ENCODE assay signal across 22 cellular contexts in genomic region chr10:125002044-125002422, GRCh38.
A peak's percentile ranks its signal among the peaks of the same experiment; 100 is the strongest.
DNase-seq lines count a peak whose midpoint lies in the region; ATAC-seq, FAIRE-seq and TF ChIP-seq lines count a peak whose summit lies in the region.
"Had no signal": no experiment of that assay in that cellular context is flagged by ENCODE, and none has a peak within 500 bp of the region (broad histone marks: within the 10 kb centered on the region; RNA-seq: fewer than 3 reads in every experiment).

No MANE protein-coding gene starts in this region.

- peak overlapping the region in 58 of 59 donors; percentile 70 to 99 (median 94) for H3K27ac ChIP-seq in dorsolateral prefrontal cortex
- H3K27ac ChIP-seq in tibial nerve, result peak overlapping the region; percentile 65 to 84 (median 71)
- H3K27ac ChIP-seq: thyroid gland had no signal

- TF ChIP-seq EP300 in tibial nerve (IDR thresholded peaks at IDR 0.05), result no peak

- peaks cover 0 to 39% (median 7%) of the 10 kb centered on the region in 3 donors for H3K36me3 ChIP-seq in tibial nerve

- peak; percentile 24 for DNase-seq in activated naive CD8-positive, alpha-beta T cell treated with anti-CD3 and anti-CD28 coated beads, Interleukin-2, amount 10 ng/mL, durations not matched to agents 7 days and 5 days
- no peak for DNase-seq in activated naive CD8-positive, alpha-beta T cell treated with anti-CD3 and anti-CD28 coated beads, Interleukin-2, amount 50 U/mL, for 24 hours
- DNase-seq in dorsolateral prefrontal cortex, result peak in 3 of 10 donors; percentile 9 to 42 (median 25)
- peak; percentile 13 for DNase-seq in omental fat pad (ENCODE audit: low spot score)
- DNase-seq in tibial nerve (ENCODE audit: low spot score in 2 of 2), result no peak
- DNase-seq in activated T-cell treated with anti-CD3 and anti-CD28 coated beads, Interleukin-2, amount 50 U/mL, for 1 hour, result no peak
- DNase-seq in RCC 7860 (ENCODE audit: low spot score), result no peak
- DNase-seq: activated CD8-positive, alpha-beta memory T cell treated with anti-CD3 and anti-CD28 coated beads, Interleukin-2, amount 10 ng/mL, durations not matched to agents 7 days and 5 days; activated gamma-delta T cell; dermis blood vessel endothelial cell; midbrain; NCI-H1105 treated with DMSO at 0.1 percent for 48 hours; NCI-H69; stimulated activated CD4-positive, alpha-beta T cell treated with anti-CD3 and anti-CD28 coated beads, Interleukin-4, amount 100 ng/mL, for 24 hours; thyroid gland had no signal

- peaks cover 3 to 68% (median 43%) of the 10 kb centered on the region in 4 donors for H3K4me1 ChIP-seq in tibial nerve
- H3K4me1 ChIP-seq: thyroid gland had no signal

- POLR2A ChIA-PET in activated naive CD8-positive, alpha-beta T cell treated with anti-CD3 and anti-CD28 coated beads, Interleukin-2, amount 10 ng/mL, durations not matched to agents 7 days and 5 days (lab: Charles Lee), result no interaction called here

- intact Hi-C loops in dorsolateral prefrontal cortex (cut with DNase I), result loop anchor here in 1 of 2 donors (5.0 kb wide), 1 partner anchor 160 kb away; the partner anchor contains the start of gene CTBP2

- FAIRE-seq in RCC 7860 (lab: Jason Lieb, UNC), result no peak
- FAIRE-seq: A204.1, astrocyte, H54, islet of Langerhans had no signal

- H3K4me1 Mint-ChIP-seq in activated naive CD8-positive, alpha-beta T cell treated with anti-CD3 and anti-CD28 coated beads, Interleukin-2, amount 10 ng/mL, durations not matched to agents 7 days and 5 days, result no peaks in the 10 kb centered on the region
- H3K4me1 Mint-ChIP-seq in activated naive CD8-positive, alpha-beta T cell treated with anti-CD3 and anti-CD28 coated beads, Interleukin-2, amount 50 U/mL, for 24 hours, result no peaks in the 10 kb centered on the region
- H3K4me1 Mint-ChIP-seq: activated CD8-positive, alpha-beta memory T cell treated with anti-CD3 and anti-CD28 coated beads, Interleukin-2, amount 10 ng/mL, durations not matched to agents 7 days and 5 days; CD14-positive monocyte had no signal

- no peaks in the 10 kb centered on the region for H3K9me3 ChIP-seq in tibial nerve
- H3K9me3 ChIP-seq: thyroid gland had no signal

- H3K4me3 Mint-ChIP-seq in activated naive CD8-positive, alpha-beta T cell treated with anti-CD3 and anti-CD28 coated beads, Interleukin-2, amount 10 ng/mL, durations not matched to agents 7 days and 5 days, result no peak overlapping the region
- no peak overlapping the region for H3K4me3 Mint-ChIP-seq in activated naive CD8-positive, alpha-beta T cell treated with anti-CD3 and anti-CD28 coated beads, Interleukin-2, amount 50 U/mL, for 24 hours
- H3K4me3 Mint-ChIP-seq: activated CD8-positive, alpha-beta memory T cell treated with anti-CD3 and anti-CD28 coated beads, Interleukin-2, amount 10 ng/mL, durations not matched to agents 7 days and 5 days; CD14-positive monocyte; T-helper 2 cell treated with Interferon-gamma antibody and Interleukin-4, amounts not matched to agents 5 μg/mL and 100 μg/mL, for 36 hours had no signal

- TF ChIP-seq CTCF in dorsolateral prefrontal cortex (IDR thresholded peaks at IDR 0.05 in 54 of 56, conservative IDR thresholded peaks at IDR 0.05 in 2 of 56; ENCODE audit: low read depth in 1 of 56, partially characterized antibody in 56 of 56), result no peak
- no peak for TF ChIP-seq CTCF in omental fat pad (IDR thresholded peaks at IDR 0.05)
- no peak for TF ChIP-seq CTCF in tibial nerve (IDR thresholded peaks at IDR 0.05)

- H3K27ac Mint-ChIP-seq in activated naive CD8-positive, alpha-beta T cell treated with anti-CD3 and anti-CD28 coated beads, Interleukin-2, amount 10 ng/mL, durations not matched to agents 7 days and 5 days, result no peak overlapping the region
- no peak overlapping the region for H3K27ac Mint-ChIP-seq in activated naive CD8-positive, alpha-beta T cell treated with anti-CD3 and anti-CD28 coated beads, Interleukin-2, amount 50 U/mL, for 24 hours
- H3K27ac Mint-ChIP-seq: activated CD8-positive, alpha-beta memory T cell treated with anti-CD3 and anti-CD28 coated beads, Interleukin-2, amount 10 ng/mL, durations not matched to agents 7 days and 5 days; CD14-positive monocyte; T-helper 2 cell treated with Interferon-gamma antibody and Interleukin-4, amounts not matched to agents 5 μg/mL and 100 μg/mL, for 36 hours had no signal

- no peaks in the 10 kb centered on the region for H3K36me3 Mint-ChIP-seq in activated naive CD8-positive, alpha-beta T cell treated with anti-CD3 and anti-CD28 coated beads, Interleukin-2, amount 10 ng/mL, durations not matched to agents 7 days and 5 days
- no peaks in the 10 kb centered on the region for H3K36me3 Mint-ChIP-seq in activated naive CD8-positive, alpha-beta T cell treated with anti-CD3 and anti-CD28 coated beads, Interleukin-2, amount 50 U/mL, for 24 hours (ENCODE audit: low read depth)
- H3K36me3 Mint-ChIP-seq: activated CD8-positive, alpha-beta memory T cell treated with anti-CD3 and anti-CD28 coated beads, Interleukin-2, amount 10 ng/mL, durations not matched to agents 7 days and 5 days had no signal

- no peak for ATAC-seq in activated naive CD8-positive, alpha-beta T cell treated with anti-CD3 and anti-CD28 coated beads, Interleukin-2, amount 10 ng/mL, durations not matched to agents 7 days and 5 days (ENCODE audit: low read depth)
- no peak for ATAC-seq in activated naive CD8-positive, alpha-beta T cell treated with anti-CD3 and anti-CD28 coated beads, Interleukin-2, amount 50 U/mL, for 24 hours
- ATAC-seq in omental fat pad (ENCODE audit: low FRiP score) (no peak), HG02623 (IDR thresholded peaks at IDR 0.05; ENCODE audit: unreplicated experiment) (no peak)
- ATAC-seq: activated CD8-positive, alpha-beta memory T cell treated with anti-CD3 and anti-CD28 coated beads, Interleukin-2, amount 10 ng/mL, durations not matched to agents 7 days and 5 days had no signal

- no peak for TF ChIP-seq POLR2A in tibial nerve (IDR thresholded peaks at IDR 0.05)

- H3K27me3 ChIP-seq in dorsolateral prefrontal cortex (no peaks in the 10 kb centered on the region), tibial nerve (no peaks in the 10 kb centered on the region)
- H3K27me3 ChIP-seq: thyroid gland had no signal

- H3K4me3 ChIP-seq in dorsolateral prefrontal cortex (peak overlapping the region in 13 of 59 donors; percentile 6 to 42 (median 16)), tibial nerve (no peak overlapping the region)
- H3K4me3 ChIP-seq: thyroid gland had no signal

- WGBS in tibial nerve, 2 donors, result 82 to 84% methylated on average over 12 of the region's 12 CpGs

- H3K9me3 Mint-ChIP-seq in activated naive CD8-positive, alpha-beta T cell treated with anti-CD3 and anti-CD28 coated beads, Interleukin-2, amount 10 ng/mL, durations not matched to agents 7 days and 5 days, result no peaks in the 10 kb centered on the region
- no peaks in the 10 kb centered on the region for H3K9me3 Mint-ChIP-seq in activated naive CD8-positive, alpha-beta T cell treated with anti-CD3 and anti-CD28 coated beads, Interleukin-2, amount 50 U/mL, for 24 hours
- H3K9me3 Mint-ChIP-seq: CD14-positive monocyte; T-helper 2 cell treated with Interferon-gamma antibody and Interleukin-4, amounts not matched to agents 5 μg/mL and 100 μg/mL, for 36 hours had no signal

- no peaks in the 10 kb centered on the region for H3K27me3 Mint-ChIP-seq in activated naive CD8-positive, alpha-beta T cell treated with anti-CD3 and anti-CD28 coated beads, Interleukin-2, amount 10 ng/mL, durations not matched to agents 7 days and 5 days
- no peaks in the 10 kb centered on the region for H3K27me3 Mint-ChIP-seq in activated naive CD8-positive, alpha-beta T cell treated with anti-CD3 and anti-CD28 coated beads, Interleukin-2, amount 50 U/mL, for 24 hours
- H3K27me3 Mint-ChIP-seq: activated CD8-positive, alpha-beta memory T cell treated with anti-CD3 and anti-CD28 coated beads, Interleukin-2, amount 10 ng/mL, durations not matched to agents 7 days and 5 days had no signal

Comparison
In these comparisons a context has a peak if more than half of its experiments do, and no peak if none do; other contexts are left out.
1. DNase-seq: peak in activated naive CD8-positive, alpha-beta T cell treated with anti-CD3 and anti-CD28 coated beads, Interleukin-2, amount 10 ng/mL, durations not matched to agents 7 days and 5 days (single experiment) and omental fat pad (single experiment); none in activated naive CD8-positive, alpha-beta T cell treated with anti-CD3 and anti-CD28 coated beads, Interleukin-2, amount 50 U/mL, for 24 hours (single experiment), tibial nerve (0 of 2), activated T-cell treated with anti-CD3 and anti-CD28 coated beads, Interleukin-2, amount 50 U/mL, for 1 hour (single experiment) and RCC 7860 (single experiment).